23 cellular contexts compared by ENCODE assay signal in genomic region chr2:623384-623922, GRCh38. TPM values are rescaled to one million over a fixed set of nuclear protein-coding genes. Genes with fewer than 3 reads are reported as not detected.
DNase-seq lines count a peak whose midpoint lies in the region; ATAC-seq, FAIRE-seq and TF ChIP-seq lines count a peak whose summit lies in the region.
"Had no signal": no experiment of that assay in that cellular context is flagged by ENCODE, and none has a peak within 500 bp of the region (broad histone marks: within the 10 kb centered on the region; RNA-seq: fewer than 3 reads in every experiment).

No MANE protein-coding gene starts in this region.

- no peak for ATAC-seq in activated CD8-positive, alpha-beta memory T cell treated with anti-CD3 and anti-CD28 coated beads, Interleukin-2, amount 10 ng/mL, durations not matched to agents 7 days and 5 days
- no peak for ATAC-seq in lung (ENCODE audit: insufficient read depth, low FRiP score)
- ATAC-seq: A549, GM12878, GM23338, HCT116 had no signal

- H3K4me1 ChIP-seq in endodermal cell (ENCODE audit: control insufficient read depth, insufficient read depth, low read length) = no peaks in the 10 kb centered on the region
- no peaks in the 10 kb centered on the region for H3K4me1 ChIP-seq in lung (ENCODE audit: control insufficient read depth in 2 of 2, insufficient read depth in 2 of 2, low read length in 2 of 2)
- H3K4me1 ChIP-seq: A549 had no signal

- CTCF ChIA-PET in activated CD8-positive, alpha-beta memory T cell treated with anti-CD3 and anti-CD28 coated beads, Interleukin-2, amount 10 ng/mL, durations not matched to agents 7 days and 5 days (lab: Charles Lee) = no interaction called here

- no peak overlapping the region for H3K4me3 ChIP-seq in endodermal cell (ENCODE audit: low read length)
- no peak overlapping the region for H3K4me3 ChIP-seq in lung
- H3K4me3 ChIP-seq: A549, GM12878, GM23338 had no signal

- H3K4me1 Mint-ChIP-seq in activated CD8-positive, alpha-beta memory T cell treated with anti-CD3 and anti-CD28 coated beads, Interleukin-2, amount 10 ng/mL, durations not matched to agents 7 days and 5 days = no peaks in the 10 kb centered on the region
- H3K4me1 Mint-ChIP-seq in endodermal cell = no peaks in the 10 kb centered on the region
- H3K4me1 Mint-ChIP-seq: CD4-positive, alpha-beta memory T cell had no signal

- H3K9me3 Mint-ChIP-seq in activated CD8-positive, alpha-beta memory T cell treated with anti-CD3 and anti-CD28 coated beads, Interleukin-2, amount 10 ng/mL, durations not matched to agents 7 days and 5 days (ENCODE audit: low read depth) = no peaks in the 10 kb centered on the region
- H3K9me3 Mint-ChIP-seq in endodermal cell = no peaks in the 10 kb centered on the region
- H3K9me3 Mint-ChIP-seq: GM23338, H9 had no signal

- H3K27ac Mint-ChIP-seq in activated CD8-positive, alpha-beta memory T cell treated with anti-CD3 and anti-CD28 coated beads, Interleukin-2, amount 10 ng/mL, durations not matched to agents 7 days and 5 days = no peak overlapping the region
- H3K27ac Mint-ChIP-seq in endodermal cell = no peak overlapping the region
- H3K27ac Mint-ChIP-seq: CD4-positive, alpha-beta memory T cell; GM23338; H9 had no signal

- TF ChIP-seq CTCF in endodermal cell (conservative IDR thresholded peaks at IDR 0.05) (no peak), lung (IDR thresholded peaks at IDR 0.05; ENCODE audit: control extremely low read depth, extremely low read depth) (no peak)

- no peaks in the 10 kb centered on the region for H3K36me3 Mint-ChIP-seq in activated CD8-positive, alpha-beta memory T cell treated with anti-CD3 and anti-CD28 coated beads, Interleukin-2, amount 10 ng/mL, durations not matched to agents 7 days and 5 days
- no peaks in the 10 kb centered on the region for H3K36me3 Mint-ChIP-seq in endodermal cell (ENCODE audit: low read depth)
- H3K36me3 Mint-ChIP-seq: CD4-positive, alpha-beta memory T cell had no signal

- H3K9me3 ChIP-seq in endodermal cell (ENCODE audit: control insufficient read depth, low read length) (no peaks in the 10 kb centered on the region), lung (ENCODE audit: control insufficient read depth in 2 of 2, insufficient read depth in 1 of 2, low read length in 1 of 2) (peaks cover under 1 to 4% of the 10 kb centered on the region in 2 donors)

- DNase-seq in activated CD8-positive, alpha-beta memory T cell treated with anti-CD3 and anti-CD28 coated beads, Interleukin-2, amount 10 ng/mL, durations not matched to agents 7 days and 5 days = peak; percentile 9
- DNase-seq in activated CD8-positive, alpha-beta memory T cell treated with anti-CD3 and anti-CD28 coated beads for 24 hours = no peak
- no peak for DNase-seq in HTR-8/SVneo (ENCODE audit: insufficient read length, low spot score)
- DNase-seq in endodermal cell = peak; percentile 20
- DNase-seq in lung (ENCODE audit: low spot score) = peak; percentile 10
- no peak for DNase-seq in GDM1 (lab: John Stamatoyannopoulos, UW)
- DNase-seq in globus pallidus (ENCODE audit: low spot score) = no peak
- DNase-seq: 8988T; ACHN; AML-193; C1 segment of cervical spinal cord; Calu3; CD4-positive, alpha-beta memory T cell; COR-L47; DMS53; DND-41; H9 had no signal

- H3K36me3 ChIP-seq in endodermal cell (ENCODE audit: control insufficient read depth, insufficient read depth, low read length) (no peaks in the 10 kb centered on the region), lung (ENCODE audit: control insufficient read depth in 2 of 2, insufficient read depth in 2 of 2, low read length in 2 of 2) (no peaks in the 10 kb centered on the region)

- no peak overlapping the region for H3K9ac ChIP-seq in endodermal cell (ENCODE audit: extremely low read depth, low read length, poor library complexity, severe bottlenecking)

- FAIRE-seq in HTR-8/SVneo (lab: Jason Lieb, UNC) = peak; percentile 55
- FAIRE-seq: A549, G401.6, GM12878, GM19239 had no signal

- WGBS in endodermal cell (ENCODE audit: insufficient coverage in 1 of 2, insufficient read length in 1 of 2), 2 experiments = 94 to 97% methylated on average over 5 to 8 of the region's 8 CpGs
- 81 to 89% methylated on average over 8 of the region's 8 CpGs for WGBS in lung, 2 donors

- H3K27me3 ChIP-seq in endodermal cell (ENCODE audit: control insufficient read depth, insufficient read depth, low read length, poor library complexity, severe bottlenecking) (no peaks in the 10 kb centered on the region), lung (ENCODE audit: control insufficient read depth, insufficient read depth) (no peaks in the 10 kb centered on the region)

- H3K27me3 Mint-ChIP-seq in activated CD8-positive, alpha-beta memory T cell treated with anti-CD3 and anti-CD28 coated beads, Interleukin-2, amount 10 ng/mL, durations not matched to agents 7 days and 5 days = no peaks in the 10 kb centered on the region
- no peaks in the 10 kb centered on the region for H3K27me3 Mint-ChIP-seq in endodermal cell (ENCODE audit: insufficient read depth)

- H3K27ac ChIP-seq in endodermal cell (ENCODE audit: low read depth, low read length) = no peak overlapping the region
- no peak overlapping the region for H3K27ac ChIP-seq in lung (ENCODE audit: low read depth in 1 of 2, low read length in 1 of 2)
- H3K27ac ChIP-seq: A549 had no signal

- H3K4me3 Mint-ChIP-seq in activated CD8-positive, alpha-beta memory T cell treated with anti-CD3 and anti-CD28 coated beads, Interleukin-2, amount 10 ng/mL, durations not matched to agents 7 days and 5 days = no peak overlapping the region
- no peak overlapping the region for H3K4me3 Mint-ChIP-seq in endodermal cell
- H3K4me3 Mint-ChIP-seq: CD4-positive, alpha-beta memory T cell; GM23338; H9 had no signal

RNA-seq across cellular contexts. Expression of gene TMEM18, which starts 53.8 kb away (rescaled TPM):
- total RNA-seq in activated CD8-positive, alpha-beta memory T cell treated with anti-CD3 and anti-CD28 coated beads, Interleukin-2, amount 10 ng/mL, durations not matched to agents 7 days and 5 days = 10 to 100 TPM; 22.1 to 25.6 TPM
- total RNA-seq in endodermal cell = 10 to 100 TPM; 19.9 to 20.1 TPM
- polyA plus RNA-seq in endodermal cell (2013, experiment 1 of 2) = 28.9 TPM
- 25.7 TPM for polyA plus RNA-seq in endodermal cell (2013, experiment 2 of 2)
- 10 to 100 TPM; 20.0 to 22.8 TPM for total RNA-seq in lung
- polyA plus RNA-seq in lung = 10 to 100 TPM; 19.5 to 36.0 TPM

Comparison
In these comparisons a context has a peak if more than half of its experiments do, and no peak if none do; other contexts are left out.
1. DNase-seq: peak in activated CD8-positive, alpha-beta memory T cell treated with anti-CD3 and anti-CD28 coated beads, Interleukin-2, amount 10 ng/mL, durations not matched to agents 7 days and 5 days (single experiment), endodermal cell (single experiment) and lung (single experiment); none in activated CD8-positive, alpha-beta memory T cell treated with anti-CD3 and anti-CD28 coated beads for 24 hours (single experiment), HTR-8/SVneo (single experiment), GDM1 (single experiment) and globus pallidus (single experiment).